In the genomic region with DNA sequence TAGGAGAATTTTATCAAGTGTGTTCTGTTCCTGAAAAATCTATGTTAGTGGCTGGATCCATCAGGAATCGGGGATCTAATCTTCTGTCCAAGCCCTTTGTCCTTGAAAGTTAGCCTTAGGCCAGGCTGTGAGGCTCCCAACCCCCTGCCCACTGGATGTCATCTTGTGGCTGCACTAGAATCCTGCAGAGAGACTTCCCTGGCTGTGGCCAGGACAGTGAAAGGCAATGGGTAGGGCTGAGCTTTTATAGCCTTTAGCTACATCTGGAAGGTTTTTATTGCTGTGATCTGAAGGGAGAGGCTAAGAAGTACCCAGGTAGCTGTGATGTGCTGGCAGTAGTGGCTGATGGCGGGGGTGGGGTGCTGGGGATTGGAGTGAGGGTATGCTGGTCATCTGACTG, we compare ENCODE assay signal across 1 cellular context.
TF ChIP-seq lines count a peak whose summit lies in the region.

No MANE protein-coding gene starts in this region.

TF ChIP-seq in HCT116, 20 proteins besides CTCF, POLR2A, EP300 and RAD21 (continued from another document):
- no peak for TF ChIP-seq REST (IDR thresholded peaks at IDR 0.05; ENCODE audit: low read depth)
- no peak for TF ChIP-seq SP1 (IDR thresholded peaks at IDR 0.05; ENCODE audit: low read depth)
- no peak for TF ChIP-seq FOSL1 (IDR thresholded peaks at IDR 0.05; ENCODE audit: low read depth)
- no peak for TF ChIP-seq SIN3A (IDR thresholded peaks at IDR 0.05; ENCODE audit: low read depth)
- TF ChIP-seq POLR2AphosphoS5 (IDR thresholded peaks at IDR 0.05; ENCODE audit: low read depth, low read length): no peak
- TF ChIP-seq ELF1 (IDR thresholded peaks at IDR 0.05; ENCODE audit: borderline replicate concordance, low read depth): no peak
- no peak for TF ChIP-seq EZH2phosphoT487 (IDR thresholded peaks at IDR 0.05; ENCODE audit: borderline replicate concordance)
- TF ChIP-seq ZFX (IDR thresholded peaks at IDR 0.05): no peak
- TF ChIP-seq, protein P1, sequence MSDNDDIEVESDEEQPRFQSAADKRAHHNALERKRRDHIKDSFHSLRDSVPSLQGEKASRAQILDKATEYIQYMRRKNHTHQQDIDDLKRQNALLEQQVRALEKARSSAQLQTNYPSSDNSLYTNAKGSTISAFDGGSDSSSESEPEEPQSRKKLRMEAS (IDR thresholded peaks at IDR 0.05): no peak
- no peak for TF ChIP-seq ATF3 (IDR thresholded peaks at IDR 0.05)
- no peak for TF ChIP-seq ZNF274 (IDR thresholded peaks at IDR 0.05; ENCODE audit: low read depth, low read length)
- TF ChIP-seq EZH2 (IDR thresholded peaks at IDR 0.05): no peak
- no peak for TF ChIP-seq JUND (IDR thresholded peaks at IDR 0.05)
- TF ChIP-seq YY1 (IDR thresholded peaks at IDR 0.05; ENCODE audit: extremely low read depth, insufficient replicate concordance, low read depth, low read length): no peak
- TF ChIP-seq CEBPB (IDR thresholded peaks at IDR 0.05; ENCODE audit: low read depth): no peak
- no peak for TF ChIP-seq CBX3 (IDR thresholded peaks at IDR 0.05; ENCODE audit: low read depth)
- no peak for TF ChIP-seq TCF7L2 (IDR thresholded peaks at IDR 0.05; ENCODE audit: borderline replicate concordance, extremely low read depth, insufficient read depth, insufficient read length)
TF ChIP-seq in HCT116: peak in this region for 0.
